In the genomic region with DNA sequence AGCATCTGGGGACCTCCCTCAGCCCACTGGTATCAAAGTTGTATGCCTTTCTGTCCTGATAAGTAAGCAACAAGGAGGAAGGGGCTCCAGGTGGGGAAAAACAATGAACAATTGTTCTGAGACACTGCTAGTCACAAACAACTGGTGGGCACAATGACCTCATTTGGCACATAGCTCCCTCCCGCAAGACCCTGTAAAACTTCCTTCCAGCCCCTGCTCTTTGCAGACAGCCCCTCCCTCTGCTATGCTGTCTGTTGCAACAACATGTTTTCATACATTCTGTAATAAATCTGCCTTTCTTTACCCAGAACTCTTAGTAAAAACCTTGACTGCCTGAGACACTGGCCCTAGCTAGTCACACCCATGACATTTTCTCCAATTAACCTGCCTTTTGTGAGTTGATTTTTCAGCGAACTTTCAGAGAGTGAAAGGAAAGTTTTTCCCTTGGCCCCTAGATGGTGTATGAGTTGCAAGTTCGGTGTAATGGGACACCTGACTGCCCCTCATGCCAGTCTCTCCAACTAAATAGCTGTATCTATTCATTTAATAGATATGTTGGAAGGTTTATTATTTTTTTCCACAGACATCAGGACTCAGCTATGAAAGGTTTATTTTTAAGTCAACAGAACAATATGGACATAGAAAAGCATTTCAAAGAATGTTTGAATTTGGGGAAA, we compare ENCODE assay signal across 1 cellular context.
TF ChIP-seq lines count a peak whose summit lies in the region.

No MANE protein-coding gene starts in this region.

TF ChIP-seq in IMR-90, 13 proteins besides CTCF, POLR2A, EP300 and RAD21 (continued from another document):
- TF ChIP-seq, protein P1, sequence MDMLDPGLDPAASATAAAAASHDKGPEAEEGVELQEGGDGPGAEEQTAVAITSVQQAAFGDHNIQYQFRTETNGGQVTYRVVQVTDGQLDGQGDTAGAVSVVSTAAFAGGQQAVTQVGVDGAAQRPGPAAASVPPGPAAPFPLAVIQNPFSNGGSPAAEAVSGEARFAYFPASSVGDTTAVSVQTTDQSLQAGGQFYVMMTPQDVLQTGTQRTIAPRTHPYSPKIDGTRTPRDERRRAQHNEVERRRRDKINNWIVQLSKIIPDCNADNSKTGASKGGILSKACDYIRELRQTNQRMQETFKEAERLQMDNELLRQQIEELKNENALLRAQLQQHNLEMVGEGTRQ (IDR thresholded peaks at IDR 0.05; ENCODE audit: low read depth, low read length), result no peak
- no peak for TF ChIP-seq CHD1 (IDR thresholded peaks at IDR 0.05; ENCODE audit: low read depth, low read length)
- TF ChIP-seq BHLHE40 (IDR thresholded peaks at IDR 0.05; ENCODE audit: low read depth, low read length), result no peak
- no peak for TF ChIP-seq RCOR1 (IDR thresholded peaks at IDR 0.05; ENCODE audit: insufficient replicate concordance, low read length)
